19 cellular contexts compared by ENCODE assay signal in genomic region chr12:88206636-88207035, GRCh38.
DNase-seq lines count a peak whose midpoint lies in the region; ATAC-seq and TF ChIP-seq lines count a peak whose summit lies in the region.
"Had no signal": no experiment of that assay in that cellular context is flagged by ENCODE, and none has a peak within 500 bp of the region (broad histone marks: within the 10 kb centered on the region; RNA-seq: fewer than 3 reads in every experiment).

No MANE protein-coding gene starts in this region.

- H3K4me3 ChIP-seq in IMR-90 (ENCODE audit: insufficient read depth, low read depth, low read length) (no peak overlapping the region), cardiac fibroblast (replicated peaks in 1 of 2; ENCODE audit: low read depth in 2 of 2, low read length in 2 of 2) (no peak overlapping the region), mesenchymal stem cell (ENCODE audit: insufficient read depth in 1 of 2, low read depth in 1 of 2, low read length in 2 of 2) (no peak overlapping the region)
- H3K4me3 ChIP-seq: BLaER1 treated with 17β-estradiol and CSF1 and Interleukin-3, amounts not matched to agents 10 nM and 100 nM; coronary artery; MG63 had no signal

- POLR2A ChIA-PET in IMR-90 (lab: Charles Lee; ENCODE audit: unreplicated experiment) = no interaction called here

- no peak for TF ChIP-seq RAD21 in IMR-90 (IDR thresholded peaks at IDR 0.05; ENCODE audit: low read length)

- peak; percentile 56 for ATAC-seq in IMR-90 (ENCODE audit: low read depth)
- ATAC-seq in GM21619 (IDR thresholded peaks at IDR 0.05; ENCODE audit: unreplicated experiment) = no peak
- ATAC-seq in HG02623 (IDR thresholded peaks at IDR 0.05; ENCODE audit: unreplicated experiment) = no peak
- ATAC-seq: activated CD8-positive, alpha-beta memory T cell treated with anti-CD3 and anti-CD28 coated beads, Interleukin-2, amount 10 ng/mL, durations not matched to agents 7 days and 5 days; stimulated activated naive CD8-positive, alpha-beta T cell treated with anti-CD3 and anti-CD28 coated beads, Interleukin-15, Interleukin-2, amounts not matched to agents 100 U/mL and 50 U/mL, for 24 hours; T-cell had no signal

- H2BK120ac ChIP-seq in IMR-90 (ENCODE audit: low read depth, low read length) (no peak overlapping the region), mesenchymal stem cell (ENCODE audit: low read depth, low read length) (no peak overlapping the region)

- peak overlapping the region; percentile 30; the same call in 1 of the 2 replicates for H3K4ac ChIP-seq in IMR-90 (ENCODE audit: low read depth, low read length)
- H3K4ac ChIP-seq in mesenchymal stem cell (ENCODE audit: low read depth in 1 of 2, low read length in 2 of 2) = no peak overlapping the region

- H3K9ac ChIP-seq in IMR-90 (ENCODE audit: low read depth, low read length) = no peak overlapping the region
- no peak overlapping the region for H3K9ac ChIP-seq in mesenchymal stem cell (ENCODE audit: low read length)
- H3K9ac ChIP-seq: BLaER1 treated with 17β-estradiol and CSF1 and Interleukin-3, amounts not matched to agents 10 nM and 100 nM had no signal

- WGBS in IMR-90 (ENCODE audit: extremely low coverage in 2 of 2, insufficient read length in 1 of 2), 2 experiments = no CpG with 5 or more reads among the region's 1 CpG
- WGBS in mesenchymal stem cell = 84% methylated on average over 1 of the region's 1 CpG

- no peak overlapping the region for H4K8ac ChIP-seq in IMR-90 (ENCODE audit: low read depth in 2 of 2, low read length in 2 of 2)
- no peak overlapping the region for H4K8ac ChIP-seq in mesenchymal stem cell (ENCODE audit: low read length)

- H3K23ac ChIP-seq in IMR-90 (ENCODE audit: low read depth, low read length) (no peak overlapping the region), mesenchymal stem cell (ENCODE audit: low read length in 2 of 2) (no peak overlapping the region)

- in situ Hi-C loops in IMR-90 (cut with MboI; ENCODE audit: low sequenced_read_pairs) = no loop called here

- H3K14ac ChIP-seq in IMR-90 (replicated peaks; ENCODE audit: low read depth, low read length) (0 out of 2 replicates have a peak overlapping the region, but pooled peaks have one; percentile 47), mesenchymal stem cell (ENCODE audit: low read length in 2 of 2) (no peak overlapping the region)

- CTCF ChIA-PET in IMR-90 (lab: Yijun Ruan, JAX) = no interaction called here

- no peaks in the 10 kb centered on the region for H3K36me3 ChIP-seq in IMR-90 (ENCODE audit: control insufficient read depth, insufficient read depth, low read length)
- no peaks in the 10 kb centered on the region for H3K36me3 ChIP-seq in mesenchymal stem cell (ENCODE audit: control insufficient read depth in 1 of 2, insufficient read depth in 2 of 2, low read depth in 1 of 2, low read length in 2 of 2)
- H3K36me3 ChIP-seq: BLaER1 treated with 17β-estradiol and CSF1 and Interleukin-3, amounts not matched to agents 10 nM and 100 nM; MG63 had no signal

- intact Hi-C loops in IMR-90 (cut with micrococcal nuclease) = no loop called here

- H3K27me3 ChIP-seq in IMR-90 (ENCODE audit: control insufficient read depth, insufficient read depth, low read length) (no peaks in the 10 kb centered on the region), mesenchymal stem cell (ENCODE audit: control insufficient read depth in 1 of 2, insufficient read depth in 1 of 2, low read length in 2 of 2) (no peaks in the 10 kb centered on the region)
- H3K27me3 ChIP-seq: BLaER1 treated with 17β-estradiol and CSF1 and Interleukin-3, amounts not matched to agents 10 nM and 100 nM; MG63 had no signal

- H3K4me2 ChIP-seq in IMR-90 (ENCODE audit: low read depth, low read length) (no peak overlapping the region), mesenchymal stem cell (ENCODE audit: low read length, poor library complexity, severe bottlenecking) (no peak overlapping the region)

- H3K4me1 ChIP-seq in IMR-90 (ENCODE audit: control insufficient read depth, insufficient read depth, low read length) (peaks cover 14% of the 10 kb centered on the region), mesenchymal stem cell (ENCODE audit: control insufficient read depth, insufficient read depth, low read depth, low read length) (no peaks in the 10 kb centered on the region)

- peak; percentile 24 for DNase-seq in AG20443 (ENCODE audit: low spot score)
- DNase-seq in IMR-90 = peak; percentile 68
- DNase-seq in cardiac fibroblast (ENCODE audit: low read depth in 2 of 2) = peak; percentile 42 to 58
- peak; percentile 44 for DNase-seq in mesenchymal stem cell
- DNase-seq in dermis blood vessel endothelial cell = no peak
- no peak for DNase-seq in superior temporal gyrus (ENCODE audit: extremely low spot score)
- DNase-seq: activated CD4-positive, CD25-positive, alpha-beta regulatory T cell; activated CD8-positive, alpha-beta memory T cell treated with anti-CD3 and anti-CD28 coated beads, Interleukin-2, amount 10 ng/mL, durations not matched to agents 7 days and 5 days; MG63; NCI-H2029 treated with DMSO at 0.1 percent for 48 hours; NCI-H526 treated with DMSO at 0.1 percent for 48 hours; posterior cingulate gyrus; stimulated activated CD4-positive, alpha-beta T cell treated with anti-CD3 and anti-CD28 coated beads, Interleukin-12 subunit alpha, Interleukin-12 subunit beta, amount 100 ng/mL, for 4 hours; stimulated activated naive CD8-positive, alpha-beta T cell treated with anti-CD3 and anti-CD28 coated beads, Interleukin-15, Interleukin-2, amounts not matched to agents 100 U/mL and 50 U/mL, for 24 hours; T-cell had no signal

- H2AFZ ChIP-seq in IMR-90 (replicated peaks; ENCODE audit: low read length, poor library complexity) = no peak overlapping the region
- H2AFZ ChIP-seq in mesenchymal stem cell (ENCODE audit: low read depth, low read length) = no peak overlapping the region

- H4K91ac ChIP-seq in IMR-90 (ENCODE audit: insufficient read depth, low read depth, low read length) = no peak overlapping the region
- H4K91ac ChIP-seq in mesenchymal stem cell (ENCODE audit: low read length) = no peak overlapping the region

- no peak overlapping the region for H4K5ac ChIP-seq in IMR-90 (ENCODE audit: low read depth, low read length)

- no peak overlapping the region for H3K56ac ChIP-seq in IMR-90 (ENCODE audit: extremely low read depth, insufficient read depth, low read length)

- TF ChIP-seq CTCF in IMR-90 (conservative IDR thresholded peaks at IDR 0.05; ENCODE audit: low read depth, low read length) (no peak), cardiac fibroblast (IDR thresholded peaks at IDR 0.05; ENCODE audit: low read depth, low read length) (no peak)

- H2BK15ac ChIP-seq in IMR-90 (ENCODE audit: low read depth, low read length) (0 out of 3 replicates have a peak overlapping the region, but pooled peaks have one; percentile 47), mesenchymal stem cell (ENCODE audit: low read depth, poor library complexity, severe bottlenecking) (no peak overlapping the region)

- H2BK20ac ChIP-seq in IMR-90 (ENCODE audit: low read depth, low read length) = no peak overlapping the region; the same call in 1 of the 2 replicates

- H2BK12ac ChIP-seq in mesenchymal stem cell (ENCODE audit: low read length in 2 of 2) = no peak overlapping the region

- no peaks in the 10 kb centered on the region for H3K9me1 ChIP-seq in IMR-90 (ENCODE audit: insufficient read depth, low read length)

- no TSS peak for BruUV-seq in IMR-90 (replicated peaks; lab: Mats Ljungman, UMichigan)

- no peak for TF ChIP-seq POLR2A in IMR-90 (IDR thresholded peaks at IDR 0.05; ENCODE audit: low read depth, low read length)

- H3K18ac ChIP-seq in IMR-90 (ENCODE audit: low read depth, low read length) = peak overlapping the region; percentile 55; the same call in 1 of the 2 replicates
- peak overlapping the region in 1 of 2 experiments; percentile 75 for H3K18ac ChIP-seq in mesenchymal stem cell (ENCODE audit: low read depth in 1 of 2, low read length in 2 of 2)

- peaks cover 14% of the 10 kb centered on the region for H3K9me3 ChIP-seq in IMR-90 (ENCODE audit: control insufficient read depth, insufficient read depth, low read length)
- peaks cover 30% of the 10 kb centered on the region for H3K9me3 ChIP-seq in mesenchymal stem cell (ENCODE audit: control insufficient read depth, low read length)

- H3K79me1 ChIP-seq in IMR-90 (ENCODE audit: low read depth in 1 of 2, low read length in 2 of 2) (no peaks in the 10 kb centered on the region), mesenchymal stem cell (replicated peaks; ENCODE audit: low read length, poor library complexity, severe bottlenecking) (no peaks in the 10 kb centered on the region)

- H2BK5ac ChIP-seq in IMR-90 (ENCODE audit: low read depth, low read length, poor library complexity, severe bottlenecking) = peak overlapping the region; percentile 11
- no peak overlapping the region for H2BK5ac ChIP-seq in mesenchymal stem cell (ENCODE audit: low read depth, low read length, poor library complexity, severe bottlenecking)

- H2AK5ac ChIP-seq in IMR-90 (ENCODE audit: low read depth, low read length) (no peak overlapping the region), mesenchymal stem cell (ENCODE audit: low read length, severe bottlenecking) (no peak overlapping the region)

- H3K27ac ChIP-seq in IMR-90 (ENCODE audit: insufficient read depth, low read length) = no peak overlapping the region
- no peak overlapping the region for H3K27ac ChIP-seq in mesenchymal stem cell (ENCODE audit: low read length, poor library complexity, severe bottlenecking)
- H3K27ac ChIP-seq: BLaER1 treated with 17β-estradiol and CSF1 and Interleukin-3, amounts not matched to agents 10 nM and 100 nM; coronary artery had no signal

- dilution Hi-C loops in IMR-90 (cut with HindIII; ENCODE audit: low sequenced_read_pairs, unreplicated experiment) = no loop called here

- no peak overlapping the region for H2AK9ac ChIP-seq in IMR-90 (replicated peaks; ENCODE audit: low read depth, low read length, poor library complexity)

- H4K20me1 ChIP-seq in IMR-90 (ENCODE audit: insufficient read depth, low read length) = no peaks in the 10 kb centered on the region; the same call in 1 of the 2 replicates
- H4K20me1 ChIP-seq: BLaER1 treated with 17β-estradiol and CSF1 and Interleukin-3, amounts not matched to agents 10 nM and 100 nM had no signal

TF ChIP-seq in IMR-90, 13 proteins besides CTCF, POLR2A, EP300 and RAD21:
- TF ChIP-seq CEBPB (IDR thresholded peaks at IDR 0.05; ENCODE audit: low read depth, low read length) (0 out of 2 replicates have a peak, but pooled peaks have one; percentile 5), BHLHE40 (IDR thresholded peaks at IDR 0.05; ENCODE audit: low read depth, low read length) (peak; percentile 64; the same call in 1 of the 2 replicates), FOS (IDR thresholded peaks at IDR 0.05; ENCODE audit: low read depth, low read length) (no peak)

Comparison
In these comparisons a context has a peak if more than half of its experiments do, and no peak if none do; other contexts are left out.
1. DNase-seq: peak in AG20443 (single experiment), IMR-90 (single experiment), cardiac fibroblast (2 of 2) and mesenchymal stem cell (single experiment); none in dermis blood vessel endothelial cell (single experiment) and superior temporal gyrus (single experiment).